12 cellular contexts compared by ENCODE assay signal in the genomic region with DNA sequence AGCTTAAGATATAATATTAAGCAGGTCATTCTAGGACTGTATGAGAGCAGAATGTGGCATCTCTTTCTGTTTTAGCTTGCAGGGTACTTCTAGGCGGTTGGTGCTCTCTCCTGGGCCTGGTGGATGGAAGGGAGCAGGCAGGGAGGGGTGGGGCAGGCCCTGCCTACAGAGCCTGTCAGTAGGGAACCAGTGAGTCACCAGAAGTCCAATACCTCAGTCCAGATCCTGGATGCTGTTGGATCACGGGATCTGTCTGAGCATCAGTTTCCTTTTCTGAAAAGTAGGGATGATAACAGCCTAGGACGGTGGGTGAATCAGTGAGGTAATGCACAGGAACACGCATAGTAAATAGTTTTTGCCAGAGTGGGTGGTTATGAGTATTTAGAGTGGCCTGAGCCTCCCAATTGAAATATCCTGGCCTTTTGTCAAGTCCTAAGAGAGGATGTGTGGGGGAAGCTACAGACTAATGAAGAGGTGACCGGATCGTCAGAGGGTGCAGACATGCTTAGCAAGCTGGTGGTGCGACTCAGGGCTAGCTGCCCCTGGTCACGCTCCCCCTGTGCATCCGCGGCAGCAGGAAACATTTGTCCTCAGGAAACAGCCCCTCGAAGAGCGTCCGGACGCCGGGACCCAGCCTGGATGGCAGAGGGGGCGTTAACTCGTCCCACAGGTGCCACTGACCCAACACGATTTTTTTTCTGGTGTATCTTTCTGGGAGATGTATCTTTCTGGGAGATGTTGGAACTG. TPM values are rescaled to one million over a fixed set of nuclear protein-coding genes. Genes with fewer than 3 reads are reported as not detected.
A peak's percentile ranks its signal among the peaks of the same experiment; 100 is the strongest.
DNase-seq lines count a peak whose midpoint lies in the region; ATAC-seq and TF ChIP-seq lines count a peak whose summit lies in the region.
"Had no signal": no experiment of that assay in that cellular context is flagged by ENCODE, and none has a peak within 500 bp of the region (broad histone marks: within the 10 kb centered on the region; RNA-seq: fewer than 3 reads in every experiment).

No MANE protein-coding gene starts in this region.

- H3K27ac Mint-ChIP-seq in neural crest cell (ENCODE audit: unreplicated experiment): peak overlapping the region; percentile 50

- intact Hi-C loops in gastrocnemius medialis (cut with DNase I; ENCODE audit: low total_unique reads): no loop called here

- H3K4me3 ChIP-seq in AG04450 (ENCODE audit: low read depth, low read length) (no peak overlapping the region), SJSA1 (no peak overlapping the region), gastrocnemius medialis (no peak overlapping the region)
- H3K4me3 ChIP-seq: cardiac muscle cell had no signal

- ATAC-seq in HG02973 (IDR thresholded peaks at IDR 0.05; ENCODE audit: unreplicated experiment) (no peak), gastrocnemius medialis (no peak), GM18511 (IDR thresholded peaks at IDR 0.05; ENCODE audit: unreplicated experiment) (no peak)

- CTCF ChIA-PET in AG04450 (lab: Charles Lee): interaction anchor here (0.6 to 7.6 kb wide), 7 partner anchors 20 to 303 kb away, joined by 4 to 148 read pairs (median 4); no protein-coding TSS in a partner anchor

- H3K4me1 ChIP-seq in SJSA1 (replicated peaks): peaks cover 42% of the 10 kb centered on the region
- H3K4me1 ChIP-seq in gastrocnemius medialis: peaks cover 8 to 21% of the 10 kb centered on the region in 2 donors

- no peak overlapping the region for H3K4me3 Mint-ChIP-seq in neural crest cell

- no peaks in the 10 kb centered on the region for H3K36me3 ChIP-seq in SJSA1
- no peaks in the 10 kb centered on the region for H3K36me3 ChIP-seq in gastrocnemius medialis
- H3K36me3 ChIP-seq: cardiac muscle cell had no signal

- peak overlapping the region; percentile 91 for H3K27ac ChIP-seq in AG04450 (ENCODE audit: low read depth, low read length)
- H3K27ac ChIP-seq in SJSA1: peak overlapping the region; percentile 72
- peak overlapping the region in 2 of 4 donors; percentile 13 to 44 for H3K27ac ChIP-seq in gastrocnemius medialis
- H3K27ac ChIP-seq: cardiac muscle cell had no signal

- in situ Hi-C loops in gastrocnemius medialis (cut with MboI; ENCODE audit: low sequenced_read_pairs in 4 of 4): loop anchor here (5.0 to 10.0 kb wide), 5 partner anchors 139 to 232 kb away; no protein-coding TSS in a partner anchor

- peaks cover 22% of the 10 kb centered on the region for H3K4me1 Mint-ChIP-seq in neural crest cell

- H3K9me3 ChIP-seq in AG04450 (ENCODE audit: control insufficient read depth, insufficient read depth, low read length) (no peaks in the 10 kb centered on the region), SJSA1 (replicated peaks) (no peaks in the 10 kb centered on the region), gastrocnemius medialis (no peaks in the 10 kb centered on the region)

- no peak for TF ChIP-seq POLR2A in gastrocnemius medialis (IDR thresholded peaks at IDR 0.05)

- no peaks in the 10 kb centered on the region for H3K36me3 Mint-ChIP-seq in neural crest cell (ENCODE audit: low read depth)

- no peaks in the 10 kb centered on the region for H3K9me3 Mint-ChIP-seq in neural crest cell

- peaks cover 3% of the 10 kb centered on the region for H3K27me3 Mint-ChIP-seq in neural crest cell (ENCODE audit: low read depth)

- H3K27me3 ChIP-seq in AG04450 (ENCODE audit: control insufficient read depth, insufficient read depth, low read length) (no peaks in the 10 kb centered on the region), SJSA1 (replicated peaks) (no peaks in the 10 kb centered on the region), gastrocnemius medialis (no peaks in the 10 kb centered on the region)
- H3K27me3 ChIP-seq: cardiac muscle cell had no signal

- POLR2A ChIA-PET in AG04450 (lab: Yijun Ruan, JAX): interaction anchor here (0.6 to 3.0 kb wide), 12 partner anchors 19 to 151 kb away, joined by 3 to 19 read pairs (median 8); no protein-coding TSS in a partner anchor

- peak; percentile 69 for DNase-seq in AG04450 (ENCODE audit: low read depth, low spot score)
- peak; percentile 71 to 80 for DNase-seq in SJSA1 (ENCODE audit: low read depth in 1 of 2, low spot score in 2 of 2)
- DNase-seq in fibroblast of gingiva (ENCODE audit: low read depth): peak; percentile 73
- no peak for DNase-seq in neural crest cell (ENCODE audit: low read depth, low spot score)
- DNase-seq in activated CD4-positive, CD25-positive, alpha-beta regulatory T cell treated with anti-CD3 and anti-CD28 coated beads, Interleukin-2, amount 50 U/mL, for 72 hours: no peak
- DNase-seq in gastrocnemius medialis: no peak
- DNase-seq: activated CD4-positive, alpha-beta T cell treated with anti-CD3 and anti-CD28 coated beads, Interleukin-2, amount 50 U/mL, for 4 hours; AML-193; NCI-H187 treated with DMSO at 0.1 percent for 48 hours had no signal

- TF ChIP-seq CTCF in AG04450 (IDR thresholded peaks at IDR 0.05; ENCODE audit: low read depth, low read length) (no peak), neural crest cell (conservative IDR thresholded peaks at IDR 0.05) (no peak), gastrocnemius medialis (IDR thresholded peaks at IDR 0.05 in 4 of 5, conservative IDR thresholded peaks at IDR 0.05 in 1 of 5) (no peak)

RNA-seq across cellular contexts. Expression of a gene that starts 23.9 kb away (rescaled TPM):
- polyA plus RNA-seq in AG04450 (2011; rRNA removed): 17.5 and 23.0 TPM in 2 replicates
- 44.0 and 55.7 TPM in 2 replicates for polyA minus RNA-seq in AG04450 (2011; rRNA and poly(A)+ RNA removed)
- 12.7 and 15.5 TPM in 2 replicates for total RNA-seq in SJSA1 (2014; rRNA removed; shearing (Covaris generic))
- total RNA-seq in neural crest cell (44.1 and 47.3 TPM in 2 replicates), gastrocnemius medialis (1 to 10 TPM; 4.2 to 9.1 (median 7.1) TPM)

RNA-seq across cellular contexts. Expression of a gene that starts 55.9 kb away (rescaled TPM):
- 641 and 730 TPM in 2 replicates for polyA plus RNA-seq in AG04450 (2011; rRNA removed)
- polyA minus RNA-seq in AG04450 (2011; rRNA and poly(A)+ RNA removed): 568 and 749 TPM in 2 replicates
- 1,173 and 1,377 TPM in 2 replicates for total RNA-seq in SJSA1 (2014; rRNA removed; shearing (Covaris generic))
- total RNA-seq in neural crest cell (0.41 and 1.5 TPM in 2 replicates), gastrocnemius medialis (10 to 100 TPM; 22.7 to 91.1 (median 68.9) TPM)

Comparison
In these comparisons a context has a peak if more than half of its experiments do, and no peak if none do; other contexts are left out.
1. DNase-seq: peak in AG04450 (single experiment), SJSA1 (2 of 2) and fibroblast of gingiva (single experiment); none in neural crest cell (single experiment), activated CD4-positive, CD25-positive, alpha-beta regulatory T cell treated with anti-CD3 and anti-CD28 coated beads, Interleukin-2, amount 50 U/mL, for 72 hours (single experiment) and gastrocnemius medialis (0 of 2).
2. RNA of a gene that starts 55.9 kb away (total RNA-seq): 1,173 to 1,377 TPM in SJSA1; 22.7 to 91.1 TPM in gastrocnemius medialis and 0.41 to 1.5 TPM in neural crest cell; every median in the first group is over 10 times any median in the second.